Comparison of ENCODE assay signal across 23 cellular contexts in genomic region chr2:206219957-206220356, GRCh38. TPM values are rescaled to one million over a fixed set of nuclear protein-coding genes. Genes with fewer than 3 reads are reported as not detected.
DNase-seq lines count a peak whose midpoint lies in the region; ATAC-seq and TF ChIP-seq lines count a peak whose summit lies in the region.
"Had no signal": no experiment of that assay in that cellular context is flagged by ENCODE, and none has a peak within 500 bp of the region (broad histone marks: within the 10 kb centered on the region; RNA-seq: fewer than 3 reads in every experiment).

No MANE protein-coding gene starts in this region.

- H3K27ac Mint-ChIP-seq in memory B cell (no peak overlapping the region), natural killer cell (no peak overlapping the region)
- H3K27ac Mint-ChIP-seq: B cell; CD4-positive, alpha-beta memory T cell; CD4-positive, CD25-positive, alpha-beta regulatory T cell; CD8-positive, alpha-beta memory T cell had no signal

- no peak overlapping the region for H3K9ac ChIP-seq in BLaER1 treated with 17β-estradiol and CSF1 and Interleukin-3, amounts not matched to agents 10 nM and 100 nM

- peak overlapping the region in 2 of 11 experiments; percentile 60 to 69; a peak in 2 of 22 replicates for H3K27ac ChIP-seq in BLaER1 treated with 17β-estradiol and CSF1 and Interleukin-3, amounts not matched to agents 10 nM and 100 nM
- H3K27ac ChIP-seq: 22Rv1, A549 had no signal

- H3K36me3 Mint-ChIP-seq in memory B cell (no peaks in the 10 kb centered on the region), natural killer cell (no peaks in the 10 kb centered on the region)
- H3K36me3 Mint-ChIP-seq: CD14-positive monocyte; CD4-positive, alpha-beta memory T cell; CD8-positive, alpha-beta memory T cell had no signal

- peaks cover 0 to 51% (median 0%) of the 10 kb centered on the region in 11 experiments; a peak in 6 of 22 replicates for H3K27me3 ChIP-seq in BLaER1 treated with 17β-estradiol and CSF1 and Interleukin-3, amounts not matched to agents 10 nM and 100 nM

- TF ChIP-seq CTCF in natural killer cell (IDR thresholded peaks at IDR 0.05): no peak

- peaks cover 6% of the 10 kb centered on the region for H3K9me3 Mint-ChIP-seq in memory B cell
- H3K9me3 Mint-ChIP-seq in natural killer cell: peaks cover 0 to 4% of the 10 kb centered on the region in 2 donors

- ATAC-seq in memory B cell (ENCODE audit: low read depth) (peak; percentile 50), natural killer cell (no peak), HG03565 (IDR thresholded peaks at IDR 0.05; ENCODE audit: unreplicated experiment) (no peak)
- ATAC-seq: A549 had no signal

- no peak overlapping the region for H3K4me3 Mint-ChIP-seq in memory B cell
- no peak overlapping the region for H3K4me3 Mint-ChIP-seq in natural killer cell
- H3K4me3 Mint-ChIP-seq: B cell; CD4-positive, alpha-beta memory T cell; CD4-positive, CD25-positive, alpha-beta regulatory T cell; CD8-positive, alpha-beta memory T cell had no signal

- no peak overlapping the region for H3K4me3 ChIP-seq in BLaER1 treated with 17β-estradiol and CSF1 and Interleukin-3, amounts not matched to agents 10 nM and 100 nM
- H3K4me3 ChIP-seq: A549 had no signal

- DNase-seq in NOMO-1 treated with dmso at 0.1 percent for 144 hours (lab: John Stamatoyannopoulos, UW; ENCODE audit: unreplicated experiment) (peak; percentile 8), memory B cell (ENCODE audit: low spot score in 2 of 2) (no peak), natural killer cell (no peak), mesenteric fat pad (ENCODE audit: low spot score) (no peak)
- DNase-seq: AML-193; C1 segment of cervical spinal cord; CD4-positive, alpha-beta memory T cell; CD4-positive, CD25-positive, alpha-beta regulatory T cell; CD8-positive, alpha-beta memory T cell; COR-L47; DMS 273 treated with DMSO at 0.1 percent for 48 hours; DMS153; DMS53; DMS79; DND-41; EL; GDM1 had no signal

- H3K4me2 ChIP-seq in BLaER1 treated with 17β-estradiol and CSF1 and Interleukin-3, amounts not matched to agents 10 nM and 100 nM: peak overlapping the region in 6 of 11 experiments; percentile 23 to 91 (median 82); a peak in 6 of 22 replicates
- H3K4me2 ChIP-seq: A549 had no signal

- no peaks in the 10 kb centered on the region for H4K20me1 ChIP-seq in BLaER1 treated with 17β-estradiol and CSF1 and Interleukin-3, amounts not matched to agents 10 nM and 100 nM

- intact Hi-C loops in natural killer cell (cut with micrococcal nuclease): no loop called here

- peaks cover 7% of the 10 kb centered on the region for H3K27me3 Mint-ChIP-seq in memory B cell
- peaks cover 27 to 39% of the 10 kb centered on the region in 2 donors for H3K27me3 Mint-ChIP-seq in natural killer cell (ENCODE audit: low read depth in 2 of 2)

- peaks cover 23 to 45% (median 35%) of the 10 kb centered on the region in 10 experiments for H3K4me1 ChIP-seq in BLaER1 treated with 17β-estradiol and CSF1 and Interleukin-3, amounts not matched to agents 10 nM and 100 nM
- H3K4me1 ChIP-seq: A549 had no signal

- H3K9me3 ChIP-seq in BLaER1 treated with 17β-estradiol and CSF1 and Interleukin-3, amounts not matched to agents 10 nM and 100 nM (replicated peaks in 1 of 11): peaks cover 11 to 28% (median 17%) of the 10 kb centered on the region in 11 experiments

- no peaks in the 10 kb centered on the region for H3K36me3 ChIP-seq in BLaER1 treated with 17β-estradiol and CSF1 and Interleukin-3, amounts not matched to agents 10 nM and 100 nM

- H3K4me1 Mint-ChIP-seq in memory B cell: peaks cover 5% of the 10 kb centered on the region
- H3K4me1 Mint-ChIP-seq in natural killer cell: no peaks in the 10 kb centered on the region

RNA-seq across cellular contexts. Expression of gene ZDBF2, which starts 54.5 kb away (rescaled TPM):
- total RNA-seq in natural killer cell: 1 to 10 TPM; 2.1 to 8.4 (median 6.5) TPM
- total RNA-seq in mesenteric fat pad: 10.6 TPM
